ENCODE assay signal across 8 cellular contexts in genomic region chr1:85321237-85321964, GRCh38. TPM values are rescaled to one million over a fixed set of nuclear protein-coding genes. Genes with fewer than 3 reads are reported as not detected.
DNase-seq lines count a peak whose midpoint lies in the region; ATAC-seq and TF ChIP-seq lines count a peak whose summit lies in the region.

No MANE protein-coding gene starts in this region.

- H3K9me3 ChIP-seq in Panc1 (ENCODE audit: control insufficient read depth, insufficient read depth, low read depth, low read length), result no peaks in the 10 kb centered on the region

- no peak for TF ChIP-seq POLR2A in GM18505 (IDR thresholded peaks at IDR 0.05; ENCODE audit: borderline replicate concordance, extremely low read depth, insufficient read depth, insufficient read length)

- POLR2A ChIA-PET in Panc1 (lab: Charles Lee) (interaction anchor here (0.6 to 0.7 kb wide), 4 partner anchors 31 to 264 kb away, joined by 6 to 9 read pairs (median 7); no protein-coding TSS in a partner anchor), HEK293T (lab: Yijun Ruan, JAX) (no interaction called here)

- no peaks in the 10 kb centered on the region for H3K27me3 ChIP-seq in Panc1 (ENCODE audit: control insufficient read depth, insufficient read depth, low read length)

- no peak overlapping the region for H3K4me3 ChIP-seq in Panc1 (ENCODE audit: low read depth in 2 of 2, low read length in 2 of 2)

- intact Hi-C loops in Panc1 (cut with micrococcal nuclease; ENCODE audit: unreplicated experiment), result no loop called here

- CTCF ChIA-PET in Panc1 (lab: Charles Lee), result interaction anchor here (0.6 to 0.7 kb wide), 2 partner anchors 86 to 260 kb away, joined by 5 to 6 read pairs; no protein-coding TSS in a partner anchor
- CTCF ChIA-PET in HEK293T (lab: Yijun Ruan, JAX), result no interaction called here

- H3K36me3 ChIP-seq in Panc1 (ENCODE audit: control insufficient read depth, insufficient read depth, low read length), result peaks cover 6% of the 10 kb centered on the region

- DNase-seq in Panc1 (ENCODE audit: low read depth, low spot score) (no peak), hepatic stellate cell (ENCODE audit: low spot score) (peak; percentile 52), HEK293T (ENCODE audit: extremely low spot score) (no peak), GM03348 (ENCODE audit: low spot score) (no peak), cerebellar cortex (ENCODE audit: low spot score) (no peak), NCI-H187 treated with DMSO at 0.1 percent for 48 hours (lab: John Stamatoyannopoulos, UW) (no peak)

- no peak for TF ChIP-seq CTCF in Panc1 (IDR thresholded peaks at IDR 0.05)

- ATAC-seq in GM18505 (IDR thresholded peaks at IDR 0.05; ENCODE audit: unreplicated experiment) (peak; percentile 58), HG02623 (IDR thresholded peaks at IDR 0.05; ENCODE audit: unreplicated experiment) (peak; percentile 64), Panc1 (peak; percentile 39; the same call in 1 of the 2 replicates)

- H3K4me1 ChIP-seq in Panc1 (ENCODE audit: control insufficient read depth, insufficient read depth, low read length), result peaks cover 31% of the 10 kb centered on the region

- in situ Hi-C loops in Panc1 (cut with HindIII; ENCODE audit: low pct_unique_long_range_greater_than_20kb, low sequenced_read_pairs), result loop anchor here (25.0 kb wide), 1 partner anchor 366 kb away; no protein-coding TSS in a partner anchor

- no TSS peak for BruUV-seq in Panc1 (replicated peaks; lab: Mats Ljungman, UMichigan)

- peak overlapping the region; percentile 45; the same call in 1 of the 2 replicates for H3K27ac ChIP-seq in Panc1 (ENCODE audit: low read length)

TF ChIP-seq in HEK293T, 16 proteins besides CTCF, POLR2A, EP300 and RAD21:
- TF ChIP-seq FOXA1 (IDR thresholded peaks at IDR 0.05) (no peak), SUZ12 (IDR thresholded peaks at IDR 0.05) (no peak), FOXM1 (IDR thresholded peaks at IDR 0.05; ENCODE audit: borderline replicate concordance) (no peak), BHLHE40 (IDR thresholded peaks at IDR 0.05; ENCODE audit: borderline replicate concordance) (no peak), TARDBP (IDR thresholded peaks at IDR 0.05) (no peak), ARNT (IDR thresholded peaks at IDR 0.05) (no peak), HDGF (IDR thresholded peaks at IDR 0.05; ENCODE audit: borderline replicate concordance) (no peak), ZNF384 (IDR thresholded peaks at IDR 0.05) (no peak), CTBP1 (IDR thresholded peaks at IDR 0.05; ENCODE audit: borderline replicate concordance) (no peak), L3MBTL2 (conservative IDR thresholded peaks at IDR 0.05) (no peak), FOXK2 (IDR thresholded peaks at IDR 0.05) (no peak), ELF4 (IDR thresholded peaks at IDR 0.05) (no peak), PKNOX1 (IDR thresholded peaks at IDR 0.05) (no peak), NFRKB (IDR thresholded peaks at IDR 0.05) (no peak), LEF1 (IDR thresholded peaks at IDR 0.05; ENCODE audit: borderline replicate concordance) (no peak), SP1 (IDR thresholded peaks at IDR 0.05) (no peak)

RNA-seq across cellular contexts. Expression of gene BCL10, which starts 45.0 kb away (rescaled TPM):
- total RNA-seq in Panc1 (2021; ENCODE audit: unreplicated experiment), result 69.9 TPM
- polyA plus RNA-seq in Panc1 (2012; ENCODE audit: insufficient read length), result 32.8 TPM
